In genomic region chr13:46521486-46521885, GRCh38 we compare ENCODE assay signal across 34 cellular contexts.
"Had no signal": no experiment of that assay in that cellular context is flagged by ENCODE, and none has a peak within 500 bp of the region (broad histone marks: within the 10 kb centered on the region; RNA-seq: fewer than 3 reads in every experiment).

No MANE protein-coding gene starts in this region.

- H3K36me3 Mint-ChIP-seq: activated CD8-positive, alpha-beta memory T cell treated with anti-CD3 and anti-CD28 coated beads, Interleukin-2, amount 10 ng/mL, durations not matched to agents 7 days and 5 days; activated naive CD4-positive, alpha-beta T cell treated with anti-CD3 and anti-CD28 coated beads, Interleukin-2, amount 50 U/mL, for 24 hours; activated naive CD8-positive, alpha-beta T cell treated with anti-CD3 and anti-CD28 coated beads for 36 hours had no signal

- H3K27me3 Mint-ChIP-seq: activated naive CD4-positive, alpha-beta T cell treated with anti-CD3 and anti-CD28 coated beads, Interleukin-2, amount 50 U/mL, for 24 hours had no signal

- H3K4me1 Mint-ChIP-seq: activated B cell treated with CpG ODN at 0.5 μM for 24 hours; activated CD8-positive, alpha-beta memory T cell treated with anti-CD3 and anti-CD28 coated beads, Interleukin-2, amount 10 ng/mL, durations not matched to agents 7 days and 5 days; activated naive CD4-positive, alpha-beta T cell treated with anti-CD3 and anti-CD28 coated beads, Interleukin-2, amount 50 U/mL, for 24 hours; activated naive CD8-positive, alpha-beta T cell treated with anti-CD3 and anti-CD28 coated beads for 36 hours had no signal

- H3K4me3 ChIP-seq: adrenal gland, body of pancreas, esophagus squamous epithelium, gastroesophageal sphincter had no signal

- FAIRE-seq: colon had no signal

- ATAC-seq: activated CD4-positive, CD25-positive, alpha-beta regulatory T cell treated with anti-CD3 and anti-CD28 coated beads, Interleukin-2, amount 50 U/mL, for 24 hours; activated CD8-positive, alpha-beta memory T cell treated with anti-CD3 and anti-CD28 coated beads, Interleukin-2, amount 10 ng/mL, durations not matched to agents 7 days and 5 days; activated CD8-positive, alpha-beta T cell treated with anti-CD3 and anti-CD28 coated beads for 36 hours; activated naive CD8-positive, alpha-beta T cell treated with anti-CD3 and anti-CD28 coated beads, Interleukin-2, amount 50 U/mL, for 24 hours; body of pancreas; gastroesophageal sphincter; T-helper 17 cell had no signal

- DNase-seq: activated B cell treated with CpG ODN at 0.5 μM for 24 hours; activated CD4-positive, alpha-beta T cell treated with anti-CD3 and anti-CD28 coated beads for 48 hours; activated CD4-positive, alpha-beta T cell treated with anti-CD3 and anti-CD28 coated beads, Interleukin-2, amount 50 U/mL, for 1 hour; activated CD4-positive, alpha-beta T cell treated with anti-CD3 and anti-CD28 coated beads, Interleukin-2, amount 50 U/mL, for 48 hours; activated CD8-positive, alpha-beta memory T cell treated with anti-CD3 and anti-CD28 coated beads, Interleukin-2, amount 10 ng/mL, durations not matched to agents 7 days and 5 days; activated CD8-positive, alpha-beta memory T cell treated with anti-CD3 and anti-CD28 coated beads, Interleukin-2, amount 50 U/mL, for 4 hours; activated CD8-positive, alpha-beta T cell treated with anti-CD3 and anti-CD28 coated beads for 36 hours; activated effector memory CD4-positive, alpha-beta T cell treated with anti-CD3 and anti-CD28 coated beads, Interleukin-2, amount 50 U/mL, for 16 hours; activated naive CD4-positive, alpha-beta T cell treated with anti-CD3 and anti-CD28 coated beads for 36 hours; activated naive CD8-positive, alpha-beta T cell treated with anti-CD3 and anti-CD28 coated beads for 36 hours; activated naive CD8-positive, alpha-beta T cell treated with anti-CD3 and anti-CD28 coated beads, Interleukin-2, amount 50 U/mL, for 24 hours; activated T-cell treated with anti-CD3 and anti-CD28 coated beads, Interleukin-2, amount 50 U/mL, for 1 hour; activated T-cell treated with anti-CD3 and anti-CD28 coated beads, Interleukin-2, amount 50 U/mL, for 48 hours; adrenal gland; amygdala; aorta; body of pancreas; cortex of kidney; effector CD8-positive, alpha-beta T cell; erythroblast; esophagus squamous epithelium; foreskin melanocyte; head of caudate nucleus; T-helper 1 cell; T-helper 17 cell; T1000 had no signal

- H3K36me3 ChIP-seq: adrenal gland, esophagus squamous epithelium, gastroesophageal sphincter, WERI-Rb-1 had no signal

- H3K9me3 Mint-ChIP-seq: activated CD8-positive, alpha-beta T cell treated with anti-CD3 and anti-CD28 coated beads for 36 hours; activated naive CD4-positive, alpha-beta T cell treated with anti-CD3 and anti-CD28 coated beads for 36 hours; activated naive CD4-positive, alpha-beta T cell treated with anti-CD3 and anti-CD28 coated beads, Interleukin-2, amount 50 U/mL, for 24 hours; activated naive CD8-positive, alpha-beta T cell treated with anti-CD3 and anti-CD28 coated beads for 36 hours; activated naive CD8-positive, alpha-beta T cell treated with anti-CD3 and anti-CD28 coated beads, Interleukin-2, amount 50 U/mL, for 24 hours; activated T-helper 1 cell treated with anti-CD3 and anti-CD28 coated beads, Interleukin-12 subunit alpha, Interleukin-12 subunit beta, Interleukin-2, Interleukin-4 antibody, amounts not matched to agents 30 ng/mL and 10 ng/mL and 1 ng/mL, durations not matched to agents 14 hours and 24 hours and 36 hours; activated T-helper 2 cell treated with anti-CD3 and anti-CD28 coated beads, Interferon-gamma antibody, Interleukin-2, Interleukin-4, amounts not matched to agents 10 μg/mL and 5 μg/mL and 100 μg/mL, durations not matched to agents 14 hours and 24 hours and 36 hours; T-helper 2 cell treated with Interferon-gamma antibody and Interleukin-4, amounts not matched to agents 5 μg/mL and 100 μg/mL, for 36 hours had no signal

- H3K4me1 ChIP-seq: body of pancreas had no signal

- H3K27me3 ChIP-seq: adrenal gland, body of pancreas, gastroesophageal sphincter had no signal

- H3K27ac ChIP-seq: adrenal gland, body of pancreas, esophagus squamous epithelium, gastroesophageal sphincter, WERI-Rb-1 had no signal

- H3K4me3 Mint-ChIP-seq: activated B cell treated with CpG ODN at 0.5 μM for 24 hours; activated CD8-positive, alpha-beta memory T cell treated with anti-CD3 and anti-CD28 coated beads, Interleukin-2, amount 10 ng/mL, durations not matched to agents 7 days and 5 days; activated CD8-positive, alpha-beta T cell treated with anti-CD3 and anti-CD28 coated beads for 36 hours; activated naive CD4-positive, alpha-beta T cell treated with anti-CD3 and anti-CD28 coated beads for 36 hours; activated naive CD4-positive, alpha-beta T cell treated with anti-CD3 and anti-CD28 coated beads, Interleukin-2, amount 50 U/mL, for 24 hours; activated naive CD8-positive, alpha-beta T cell treated with anti-CD3 and anti-CD28 coated beads for 36 hours; activated naive CD8-positive, alpha-beta T cell treated with anti-CD3 and anti-CD28 coated beads, Interleukin-2, amount 50 U/mL, for 24 hours; activated T-helper 1 cell treated with anti-CD3 and anti-CD28 coated beads, Interleukin-12 subunit alpha, Interleukin-12 subunit beta, Interleukin-2, Interleukin-4 antibody, amounts not matched to agents 30 ng/mL and 10 ng/mL and 1 ng/mL, durations not matched to agents 14 hours and 24 hours and 36 hours; T-helper 17 cell; T-helper 2 cell treated with Interferon-gamma antibody and Interleukin-4, amounts not matched to agents 5 μg/mL and 100 μg/mL, for 36 hours had no signal

- H3K27ac Mint-ChIP-seq: activated B cell treated with CpG ODN at 0.5 μM for 24 hours; activated CD8-positive, alpha-beta memory T cell treated with anti-CD3 and anti-CD28 coated beads, Interleukin-2, amount 10 ng/mL, durations not matched to agents 7 days and 5 days; activated CD8-positive, alpha-beta T cell treated with anti-CD3 and anti-CD28 coated beads for 36 hours; activated naive CD4-positive, alpha-beta T cell treated with anti-CD3 and anti-CD28 coated beads for 36 hours; activated naive CD4-positive, alpha-beta T cell treated with anti-CD3 and anti-CD28 coated beads, Interleukin-2, amount 50 U/mL, for 24 hours; activated naive CD8-positive, alpha-beta T cell treated with anti-CD3 and anti-CD28 coated beads for 36 hours; activated naive CD8-positive, alpha-beta T cell treated with anti-CD3 and anti-CD28 coated beads, Interleukin-2, amount 50 U/mL, for 24 hours; activated T-helper 1 cell treated with anti-CD3 and anti-CD28 coated beads, Interleukin-12 subunit alpha, Interleukin-12 subunit beta, Interleukin-2, Interleukin-4 antibody, amounts not matched to agents 30 ng/mL and 10 ng/mL and 1 ng/mL, durations not matched to agents 14 hours and 24 hours and 36 hours; activated T-helper 2 cell treated with anti-CD3 and anti-CD28 coated beads, Interferon-gamma antibody, Interleukin-2, Interleukin-4, amounts not matched to agents 10 μg/mL and 5 μg/mL and 100 μg/mL, durations not matched to agents 14 hours and 24 hours and 36 hours; T-helper 17 cell; T-helper 2 cell treated with Interferon-gamma antibody and Interleukin-4, amounts not matched to agents 5 μg/mL and 100 μg/mL, for 36 hours had no signal

- H3K9me3 ChIP-seq: adrenal gland, body of pancreas, esophagus squamous epithelium had no signal
